8 cellular contexts compared by ENCODE assay signal in the genomic region with DNA sequence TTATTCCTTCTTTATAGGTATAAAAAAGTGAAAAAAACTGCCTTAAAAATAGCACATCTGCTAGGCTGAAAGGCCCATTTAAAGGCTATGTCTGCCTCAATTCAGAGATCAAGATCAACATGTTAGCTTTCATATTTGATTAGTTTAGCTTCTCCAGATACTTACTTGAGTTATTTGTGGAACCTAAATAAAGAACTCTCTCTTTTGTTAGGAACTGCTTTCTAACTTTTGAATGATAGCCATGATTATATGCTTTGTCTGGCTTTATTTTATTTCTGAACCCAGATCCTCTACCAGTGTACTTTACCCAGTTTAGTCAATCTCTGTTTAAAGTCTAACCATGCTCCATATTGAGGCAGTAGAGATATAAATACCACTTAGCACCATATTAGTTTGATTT.
"Had no signal": no experiment of that assay in that cellular context is flagged by ENCODE, and none has a peak within 500 bp of the region (broad histone marks: within the 10 kb centered on the region; RNA-seq: fewer than 3 reads in every experiment).

No MANE protein-coding gene starts in this region.

- H3K27ac ChIP-seq: GM23248 had no signal

- H2AFZ ChIP-seq: GM23248 had no signal

- DNase-seq: GM23248, GOT3, H7, HFFc6, IMR-90 had no signal

- H3K4me3 ChIP-seq: GM23248, HAP-1, K562 had no signal

- H3K36me3 ChIP-seq: HAP-1 had no signal

- H3K9me3 ChIP-seq: HAP-1 had no signal

- H3K9ac ChIP-seq: GM23248 had no signal

- H3K4me1 ChIP-seq: HAP-1 had no signal

- ATAC-seq: HCT116, K562 had no signal
